Comparison of ENCODE assay signal across 10 cellular contexts in genomic region chr7:44631458-44632115, GRCh38. TPM values are rescaled to one million over a fixed set of nuclear protein-coding genes. Genes with fewer than 3 reads are reported as not detected.
DNase-seq lines count a peak whose midpoint lies in the region; ATAC-seq and TF ChIP-seq lines count a peak whose summit lies in the region.
"Had no signal": no experiment of that assay in that cellular context is flagged by ENCODE, and none has a peak within 500 bp of the region (broad histone marks: within the 10 kb centered on the region; RNA-seq: fewer than 3 reads in every experiment).

No MANE protein-coding gene starts in this region.

- H3K27me3 ChIP-seq in esophagus muscularis mucosa (no peaks in the 10 kb centered on the region), spleen (replicated peaks in 1 of 7) (no peaks in the 10 kb centered on the region)

- no peaks in the 10 kb centered on the region for H3K9me3 Mint-ChIP-seq in T-cell

- 37% methylated on average over 6 of the region's 6 CpGs for WGBS in esophagus muscularis mucosa
- 25 to 32% (median 27%) methylated on average over 6 of the region's 6 CpGs for WGBS in spleen, 5 donors

- TF ChIP-seq CTCF in esophagus muscularis mucosa (IDR thresholded peaks at IDR 0.05) (no peak), spleen (IDR thresholded peaks at IDR 0.05 in 8 of 11, conservative IDR thresholded peaks at IDR 0.05 in 3 of 11) (no peak)

- H3K9me3 ChIP-seq in esophagus muscularis mucosa (no peaks in the 10 kb centered on the region), spleen (no peaks in the 10 kb centered on the region)

- H3K36me3 ChIP-seq in esophagus muscularis mucosa (peaks cover 0 to 24% (median 13%) of the 10 kb centered on the region in 4 donors), spleen (peaks cover 0 to 14% (median 6%) of the 10 kb centered on the region in 6 donors)

- ATAC-seq in T-cell (replicated peaks in 1 of 4), result peak; percentile 61 to 73 (median 68)

- peak overlapping the region; percentile 98 to 100 for H3K27ac Mint-ChIP-seq in T-cell

- H3K36me3 Mint-ChIP-seq in T-cell, result peaks cover 22% of the 10 kb centered on the region

- POLR2A ChIA-PET in T-cell (lab: Charles Lee), result interaction anchor here (0.6 to 1.7 kb wide), 7 partner anchors 8 to 217 kb away, joined by 3 to 20 read pairs (median 4); partner anchors contain the start of genes DDX56 (in 1 of the 2), H2AZ2 (in 1 of the 2), OGDH (in 1 of the 2) and TMED4 (in 1 of the 2)

- peak overlapping the region; percentile 64 to 81 (median 72) for H3K27ac ChIP-seq in esophagus muscularis mucosa (replicated peaks in 1 of 4)
- peak overlapping the region; percentile 4 to 96 (median 84) for H3K27ac ChIP-seq in spleen

- H3K27me3 Mint-ChIP-seq in T-cell, result no peaks in the 10 kb centered on the region

- no peak for TF ChIP-seq EP300 in esophagus muscularis mucosa (IDR thresholded peaks at IDR 0.05)

- no peak overlapping the region for H3K4me3 ChIP-seq in esophagus muscularis mucosa
- peak overlapping the region in 1 of 8 donors; percentile 29 for H3K4me3 ChIP-seq in spleen

- peak overlapping the region; percentile 59 to 62 (median 61) for H3K4me3 Mint-ChIP-seq in T-cell

- H3K4me1 ChIP-seq in esophagus muscularis mucosa, result peaks cover 57 to 66% (median 64%) of the 10 kb centered on the region in 4 donors
- H3K4me1 ChIP-seq in spleen, result peaks cover 58 to 100% (median 81%) of the 10 kb centered on the region in 6 donors

- intact Hi-C loops in esophagus muscularis mucosa (cut with DNase I) (no loop called here), spleen (cut with DNase I; ENCODE audit: low total_unique reads) (no loop called here)

- CTCF ChIA-PET in T-cell (lab: Charles Lee), result interaction anchor here in 1 of 2 donors (0.7 to 2.1 kb wide), 6 partner anchors 9 to 504 kb away, joined by 3 to 8 read pairs (median 4); partner anchors contain the start of genes H2AZ2 and OGDH

- TF ChIP-seq POLR2A in esophagus muscularis mucosa (IDR thresholded peaks at IDR 0.05; ENCODE audit: low read depth), result no peak
- no peak for TF ChIP-seq POLR2A in spleen (IDR thresholded peaks at IDR 0.05)

- peaks cover 58 to 82% (median 70%) of the 10 kb centered on the region in 3 donors for H3K4me1 Mint-ChIP-seq in T-cell

- DNase-seq in activated CD4-positive, alpha-beta T cell treated with anti-CD3 and anti-CD28 coated beads, Interleukin-2, amount 50 U/mL, for 1 hour, result peak; percentile 33
- DNase-seq in activated CD4-positive, alpha-beta T cell treated with anti-CD3 and anti-CD28 coated beads, Interleukin-2, amount 50 U/mL, for 48 hours, result no peak
- DNase-seq in T-cell (peak in 33 of 34 experiments; percentile 20 to 66 (median 49)), esophagus muscularis mucosa (ENCODE audit: extremely low spot score) (no peak), spleen (no peak), HCEC 1CT (no peak), glomerular visceral epithelial cell (ENCODE audit: extremely low spot score) (no peak), OCI-M2 (lab: John Stamatoyannopoulos, UW; ENCODE audit: unreplicated experiment) (no peak)
- DNase-seq: ACHN, NCI-H446 treated with DMSO at 0.1 percent for 48 hours had no signal

RNA-seq across cellular contexts. Expression of gene OGDH, which starts 25.2 kb away (rescaled TPM):
- total RNA-seq in T-cell (100 to 1,000 TPM in 3 of 5 donors, 10 to 100 TPM in 2; 58.9 to 113 (median 108) TPM), esophagus muscularis mucosa (100 to 1,000 TPM; 135 to 184 (median 145) TPM), spleen (100 to 1,000 TPM in 2 of 7 donors, 10 to 100 TPM in 5; 78.2 to 120 (median 91.6) TPM)
- 10 to 100 TPM; 15.7 to 32.3 (median 15.9) TPM for polyA plus RNA-seq in spleen

RNA-seq across cellular contexts. Expression of gene TMED4, which starts 49.6 kb away (rescaled TPM):
- total RNA-seq in T-cell (100 to 1,000 TPM in 1 of 5 donors, 10 to 100 TPM in 4; 84.5 to 106 (median 93.1) TPM), esophagus muscularis mucosa (100 to 1,000 TPM in 2 of 4 donors, 10 to 100 TPM in 2; 82.3 to 154 (median 116) TPM), spleen (100 to 1,000 TPM in 2 of 7 donors, 10 to 100 TPM in 5; 55.4 to 105 (median 66.6) TPM)
- 10 to 100 TPM; 26.1 to 34.7 (median 28.7) TPM for polyA plus RNA-seq in spleen

RNA-seq across cellular contexts. Expression of gene DDX56, which starts 57.9 kb away (rescaled TPM):
- total RNA-seq in T-cell (100 to 1,000 TPM in 4 of 5 donors, 10 to 100 TPM in 1; 97.5 to 118 (median 107) TPM), esophagus muscularis mucosa (10 to 100 TPM; 35.3 to 54.2 (median 49.4) TPM), spleen (10 to 100 TPM; 56.1 to 78.9 (median 60.9) TPM)
- 100 to 1,000 TPM in 2 of 3 donors, 10 to 100 TPM in 1; 70.0 to 130 (median 105) TPM for polyA plus RNA-seq in spleen

Comparison
In these comparisons a context has a peak if more than half of its experiments do, and no peak if none do; other contexts are left out.
1. DNase-seq: peak in activated CD4-positive, alpha-beta T cell treated with anti-CD3 and anti-CD28 coated beads, Interleukin-2, amount 50 U/mL, for 1 hour (single experiment) and T-cell (33 of 34); none in activated CD4-positive, alpha-beta T cell treated with anti-CD3 and anti-CD28 coated beads, Interleukin-2, amount 50 U/mL, for 48 hours (0 of 2), esophagus muscularis mucosa (single experiment), spleen (single experiment), HCEC 1CT (single experiment), glomerular visceral epithelial cell (single experiment) and OCI-M2 (single experiment).